Comparison of ENCODE assay signal across 1 cellular context in genomic region chr11:120682026-120682649, GRCh38.
TF ChIP-seq lines count a peak whose summit lies in the region.

No MANE protein-coding gene starts in this region.

TF ChIP-seq in GM23338, 12 proteins besides CTCF, POLR2A, EP300 and RAD21 (continued from another document):
- no peak for TF ChIP-seq NANOG (IDR thresholded peaks at IDR 0.05; ENCODE audit: borderline replicate concordance)
- no peak for TF ChIP-seq EZH2 (IDR thresholded peaks at IDR 0.05; ENCODE audit: low read depth, unreplicated experiment)
- TF ChIP-seq REST (IDR thresholded peaks at IDR 0.05; ENCODE audit: unreplicated experiment): no peak
- no peak for TF ChIP-seq ZNF114 (CRISPR knock-in tag; IDR thresholded peaks at IDR 0.05)
- TF ChIP-seq EZH2phosphoT487 (IDR thresholded peaks at IDR 0.05; ENCODE audit: unreplicated experiment): no peak
- TF ChIP-seq ZNF462 (CRISPR knock-in tag; IDR thresholded peaks at IDR 0.05): no peak
- no peak for TF ChIP-seq JUNB (IDR thresholded peaks at IDR 0.05; ENCODE audit: unreplicated experiment)
- TF ChIP-seq ETS1 (IDR thresholded peaks at IDR 0.05): no peak
